In the genomic region with DNA sequence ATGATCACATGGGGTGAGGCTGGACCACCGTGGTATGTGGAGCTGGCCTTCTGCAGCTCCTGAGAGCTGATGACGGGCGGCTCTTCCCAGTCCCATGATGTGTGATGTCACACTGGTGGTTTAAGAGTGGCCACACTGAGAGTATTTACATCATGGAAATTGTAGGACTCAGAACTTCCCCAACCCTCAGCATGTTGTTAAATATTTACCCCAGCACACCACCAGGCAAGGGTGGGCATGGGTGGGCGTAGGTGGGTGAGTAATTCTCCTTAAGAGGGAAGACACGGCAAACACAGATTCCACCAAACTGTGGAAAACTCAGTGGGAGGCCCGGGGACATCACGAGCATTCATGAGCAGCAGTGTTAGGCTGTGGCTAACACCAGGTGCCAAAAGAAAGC, we compare ENCODE assay signal across 21 cellular contexts.
"Had no signal": no experiment of that assay in that cellular context is flagged by ENCODE, and none has a peak within 500 bp of the region (broad histone marks: within the 10 kb centered on the region; RNA-seq: fewer than 3 reads in every experiment).

No MANE protein-coding gene starts in this region.

- FAIRE-seq: pancreas had no signal

- H3K27ac Mint-ChIP-seq: activated B cell treated with CpG ODN at 0.5 μM for 24 hours; activated CD4-positive, alpha-beta T cell treated with anti-CD3 and anti-CD28 coated beads for 36 hours; activated naive CD4-positive, alpha-beta T cell treated with anti-CD3 and anti-CD28 coated beads for 36 hours; activated T-helper 2 cell treated with anti-CD3 and anti-CD28 coated beads, Interferon-gamma antibody, Interleukin-2, Interleukin-4, amounts not matched to agents 10 μg/mL and 5 μg/mL and 100 μg/mL, durations not matched to agents 14 hours and 24 hours and 36 hours; immature natural killer cell; natural killer cell treated with Interleukin-12 subunit alpha and Interleukin-12 subunit beta and Interleukin-15 and Interleukin-18, amount 100 ng/mL, for 72 hours; stimulated activated effector memory CD8-positive, alpha-beta T cell treated with anti-CD3 and anti-CD28 coated beads, Interleukin-12 subunit alpha, Interleukin-12 subunit beta, amount 100 ng/mL, for 72 hours; T-helper 17 cell; type B pancreatic cell had no signal

- H3K27me3 Mint-ChIP-seq: activated B cell treated with CpG ODN at 0.5 μM for 24 hours, type B pancreatic cell had no signal

- ATAC-seq: activated CD4-positive, alpha-beta T cell treated with anti-CD3 and anti-CD28 coated beads for 36 hours; activated T-cell treated with anti-CD3 and anti-CD28 coated beads, Interleukin-2, amount 50 U/mL, for 4 hours; left ventricle myocardium superior; natural killer cell treated with Interleukin-12 subunit alpha and Interleukin-12 subunit beta and Interleukin-15 and Interleukin-18, amount 100 ng/mL, for 72 hours; pancreas; right lobe of liver; stimulated activated effector memory CD8-positive, alpha-beta T cell treated with anti-CD3 and anti-CD28 coated beads, Interleukin-12 subunit alpha, Interleukin-12 subunit beta, amount 100 ng/mL, for 72 hours; T-helper 17 cell had no signal

- H3K4me3 Mint-ChIP-seq: activated B cell treated with CpG ODN at 0.5 μM for 24 hours; activated CD4-positive, alpha-beta T cell treated with anti-CD3 and anti-CD28 coated beads for 36 hours; activated naive CD4-positive, alpha-beta T cell treated with anti-CD3 and anti-CD28 coated beads for 36 hours; activated T-cell treated with anti-CD3 and anti-CD28 coated beads, Interleukin-2, amount 50 U/mL, for 4 hours; immature natural killer cell; natural killer cell treated with Interleukin-12 subunit alpha and Interleukin-12 subunit beta and Interleukin-15 and Interleukin-18, amount 100 ng/mL, for 72 hours; stimulated activated effector memory CD8-positive, alpha-beta T cell treated with anti-CD3 and anti-CD28 coated beads, Interleukin-12 subunit alpha, Interleukin-12 subunit beta, amount 100 ng/mL, for 72 hours; T-helper 17 cell; type B pancreatic cell had no signal

- DNase-seq: activated B cell treated with CpG ODN at 0.5 μM for 24 hours; activated CD4-positive, alpha-beta T cell treated with anti-CD3 and anti-CD28 coated beads for 36 hours; activated CD4-positive, alpha-beta T cell treated with anti-CD3 and anti-CD28 coated beads, Interleukin-2, amount 50 U/mL, for 48 hours; activated CD8-positive, alpha-beta memory T cell treated with anti-CD3 and anti-CD28 coated beads, Interleukin-2, amount 50 U/mL, for 48 hours; activated naive CD4-positive, alpha-beta T cell treated with anti-CD3 and anti-CD28 coated beads for 36 hours; activated T-cell treated with anti-CD3 and anti-CD28 coated beads, Interleukin-2, amount 50 U/mL, for 4 hours; aorta; cerebellar nuclear complex; immature natural killer cell; left ventricle myocardium superior; pancreas; right lobe of liver; stimulated activated CD4-positive, alpha-beta T cell treated with anti-CD3 and anti-CD28 coated beads, Interleukin-2, amount 100 ng/mL, for 24 hours; T-helper 17 cell had no signal

- H3K4me3 ChIP-seq: pancreas, right lobe of liver, skin epidermis, thoracic aorta had no signal

- H3K36me3 ChIP-seq: pancreas, right lobe of liver, thoracic aorta had no signal

- H3K27me3 ChIP-seq: pancreas, right lobe of liver had no signal

- H3K4me1 Mint-ChIP-seq: immature natural killer cell; stimulated activated effector memory CD8-positive, alpha-beta T cell treated with anti-CD3 and anti-CD28 coated beads, Interleukin-12 subunit alpha, Interleukin-12 subunit beta, amount 100 ng/mL, for 72 hours; T-helper 17 cell had no signal

- H3K9me3 ChIP-seq: pancreas, right lobe of liver, thoracic aorta had no signal

- H3K27ac ChIP-seq: epithelial cell of prostate, pancreas, right lobe of liver, skin epidermis, thoracic aorta had no signal

- H3K9me3 Mint-ChIP-seq: activated B cell treated with CpG ODN at 0.5 μM for 24 hours; activated naive CD4-positive, alpha-beta T cell treated with anti-CD3 and anti-CD28 coated beads for 36 hours; activated T-cell treated with anti-CD3 and anti-CD28 coated beads, Interleukin-2, amount 50 U/mL, for 4 hours; activated T-helper 2 cell treated with anti-CD3 and anti-CD28 coated beads, Interferon-gamma antibody, Interleukin-2, Interleukin-4, amounts not matched to agents 10 μg/mL and 5 μg/mL and 100 μg/mL, durations not matched to agents 14 hours and 24 hours and 36 hours; immature natural killer cell; natural killer cell treated with Interleukin-12 subunit alpha and Interleukin-12 subunit beta and Interleukin-15 and Interleukin-18, amount 100 ng/mL, for 72 hours; stimulated activated effector memory CD8-positive, alpha-beta T cell treated with anti-CD3 and anti-CD28 coated beads, Interleukin-12 subunit alpha, Interleukin-12 subunit beta, amount 100 ng/mL, for 72 hours; type B pancreatic cell had no signal

- H3K36me3 Mint-ChIP-seq: immature natural killer cell; natural killer cell treated with Interleukin-12 subunit alpha and Interleukin-12 subunit beta and Interleukin-15 and Interleukin-18, amount 100 ng/mL, for 72 hours; stimulated activated effector memory CD8-positive, alpha-beta T cell treated with anti-CD3 and anti-CD28 coated beads, Interleukin-12 subunit alpha, Interleukin-12 subunit beta, amount 100 ng/mL, for 72 hours; type B pancreatic cell had no signal
